In the genomic region with DNA sequence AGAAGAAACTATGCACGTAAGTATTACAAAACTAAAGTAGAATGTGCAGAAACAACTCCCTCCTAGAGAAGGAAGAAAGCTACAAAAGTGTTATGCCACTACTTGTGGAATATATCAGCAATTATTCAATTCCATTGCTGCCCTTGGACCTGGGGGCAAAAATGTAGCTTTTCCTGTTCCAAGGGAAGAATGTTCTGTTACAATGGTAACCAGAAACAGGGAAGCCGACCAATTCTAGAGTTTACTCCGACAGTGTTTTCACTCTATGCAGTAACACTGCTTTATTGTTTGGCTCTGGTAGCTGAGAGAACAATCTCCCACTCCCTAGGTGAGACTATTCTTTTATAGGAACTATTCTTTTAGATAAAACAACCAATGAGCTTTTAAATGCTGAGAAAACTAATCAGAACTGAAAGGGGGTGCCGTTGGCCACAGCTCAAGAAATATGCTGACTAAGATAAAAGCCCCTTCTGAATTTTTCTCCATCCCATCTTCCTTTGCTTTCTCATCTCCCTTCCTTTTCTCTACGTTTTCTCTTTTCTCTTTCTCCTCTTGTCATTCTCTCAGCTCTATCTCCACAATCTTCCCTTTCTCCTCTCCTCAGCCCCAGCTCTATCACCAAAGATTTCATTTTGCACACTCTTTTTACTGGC, we compare ENCODE assay signal across 26 cellular contexts. TPM values are rescaled to one million over a fixed set of nuclear protein-coding genes. Genes with fewer than 3 reads are reported as not detected.
A peak's percentile ranks its signal among the peaks of the same experiment; 100 is the strongest.
DNase-seq lines count a peak whose midpoint lies in the region; ATAC-seq, FAIRE-seq and TF ChIP-seq lines count a peak whose summit lies in the region.
"Had no signal": no experiment of that assay in that cellular context is flagged by ENCODE, and none has a peak within 500 bp of the region (broad histone marks: within the 10 kb centered on the region; RNA-seq: fewer than 3 reads in every experiment).

No MANE protein-coding gene starts in this region.

- peaks cover 0 to 16% (median 0%) of the 10 kb centered on the region in 11 experiments; a peak in 5 of 22 replicates for H3K36me3 ChIP-seq in BLaER1 treated with 17β-estradiol and CSF1 and Interleukin-3, amounts not matched to agents 10 nM and 100 nM
- H3K36me3 ChIP-seq in trophoblast cell (ENCODE audit: control insufficient read depth in 1 of 2, insufficient read depth in 2 of 2, low read length in 2 of 2) (peaks cover 2% of the 10 kb centered on the region in 2 experiments), HAP-1 (replicated peaks) (no peaks in the 10 kb centered on the region)
- H3K36me3 ChIP-seq: BE2C, lower lobe of right lung, neural progenitor cell, tibial artery had no signal

- no peak overlapping the region for H3K18ac ChIP-seq in trophoblast cell (ENCODE audit: low read length)

- H4K20me1 ChIP-seq in BLaER1 treated with 17β-estradiol and CSF1 and Interleukin-3, amounts not matched to agents 10 nM and 100 nM: no peaks in the 10 kb centered on the region

- H2AK5ac ChIP-seq in trophoblast cell (ENCODE audit: low read length): no peak overlapping the region

- no peak overlapping the region for H2BK12ac ChIP-seq in trophoblast cell (ENCODE audit: low read length)

- peak overlapping the region in 8 of 11 experiments; percentile 22 to 99 (median 97); a peak in 12 of 22 replicates for H3K27ac ChIP-seq in BLaER1 treated with 17β-estradiol and CSF1 and Interleukin-3, amounts not matched to agents 10 nM and 100 nM
- H3K27ac ChIP-seq in trophoblast cell (ENCODE audit: low read depth, low read length): peak overlapping the region; percentile 82
- H3K27ac ChIP-seq: lower lobe of right lung, neural progenitor cell, psoas muscle, tibial artery had no signal

- H4K91ac ChIP-seq in trophoblast cell (ENCODE audit: low read depth, low read length): no peak overlapping the region

- H3K4ac ChIP-seq in trophoblast cell (ENCODE audit: low read depth, low read length): no peak overlapping the region

- H3K4me1 ChIP-seq in BLaER1 treated with 17β-estradiol and CSF1 and Interleukin-3, amounts not matched to agents 10 nM and 100 nM: peaks cover 17 to 68% (median 53%) of the 10 kb centered on the region in 10 experiments
- H3K4me1 ChIP-seq in trophoblast cell (ENCODE audit: control insufficient read depth in 1 of 2, insufficient read depth in 2 of 2, low read length in 2 of 2) (peaks cover 21 to 29% of the 10 kb centered on the region in 2 experiments), HAP-1 (no peaks in the 10 kb centered on the region)
- H3K4me1 ChIP-seq: BE2C had no signal

- H2BK5ac ChIP-seq in trophoblast cell (ENCODE audit: low read depth, low read length, poor library complexity): no peak overlapping the region

- DNase-seq in astrocyte of the hippocampus (ENCODE audit: low read depth, low spot score): peak; percentile 37
- DNase-seq in epithelial cell of esophagus (ENCODE audit: low read depth): peak; percentile 44
- peak; percentile 86 to 98 for DNase-seq in trophoblast cell
- no peak for DNase-seq in left cardiac atrium
- no peak for DNase-seq in COR-L47 (lab: John Stamatoyannopoulos, UW)
- no peak for DNase-seq in GM12892 (ENCODE audit: insufficient read length)
- DNase-seq in HAP-1 (ENCODE audit: low spot score in 2 of 2): no peak
- DNase-seq: activated CD4-positive, alpha-beta memory T cell treated with anti-CD3 and anti-CD28 coated beads, Interleukin-2, amount 10 ng/mL, durations not matched to agents 7 days and 5 days; BE2C; islet precursor cell; KG1; lower lobe of right lung; NCI-H1436 treated with DMSO at 0.1 percent for 48 hours; NCI-H446; psoas muscle; RPMI8226; stimulated activated CD4-positive, alpha-beta T cell treated with anti-CD3 and anti-CD28 coated beads, Interleukin-15, amount 100 ng/mL, for 24 hours; stimulated activated naive CD4-positive, alpha-beta T cell treated with Interleukin-2 at 50 U/mL for 16 hours; tibial artery had no signal

- no peak for ATAC-seq in left cardiac atrium
- ATAC-seq: activated CD4-positive, CD25-positive, alpha-beta regulatory T cell treated with anti-CD3 and anti-CD28 coated beads, Interleukin-2, amount 50 U/mL, for 24 hours; activated T-helper 17 cell treated with anti-CD3 and anti-CD28 coated beads, Interleukin-2, amount 50 U/mL, for 72 hours; GM23338; lower lobe of right lung; psoas muscle had no signal

- TF ChIP-seq POLR2A in GM12892 (IDR thresholded peaks at IDR 0.05; ENCODE audit: low read depth, low read length): no peak

- no peak overlapping the region for H3K23ac ChIP-seq in trophoblast cell (ENCODE audit: low read length)

- no peak for FAIRE-seq in GM12892 (lab: Jason Lieb, UNC)
- FAIRE-seq: G401.6 had no signal

- no CpG with 5 or more reads among the region's 5 CpGs for WGBS in trophoblast cell (ENCODE audit: extremely low coverage, insufficient coverage, insufficient read length)

- H3K79me1 ChIP-seq in trophoblast cell (ENCODE audit: low read length): peaks cover 22% of the 10 kb centered on the region

- H2AFZ ChIP-seq in trophoblast cell (ENCODE audit: insufficient read depth, low read length, poor library complexity): no peak overlapping the region
- H2AFZ ChIP-seq: GM23338, neural progenitor cell had no signal

- no peak overlapping the region for H4K8ac ChIP-seq in trophoblast cell (ENCODE audit: low read depth, low read length)

- intact Hi-C loops in left cardiac atrium (cut with DNase I): no loop called here

- TF ChIP-seq CTCF in epithelial cell of esophagus (IDR thresholded peaks at IDR 0.05; ENCODE audit: insufficient read depth, low read depth, low read length, missing control alignments): no peak

- H3K4me2 ChIP-seq in BLaER1 treated with 17β-estradiol and CSF1 and Interleukin-3, amounts not matched to agents 10 nM and 100 nM: peak overlapping the region in 6 of 11 experiments; percentile 10 to 92 (median 87); a peak in 8 of 22 replicates
- peak overlapping the region; percentile 32 for H3K4me2 ChIP-seq in trophoblast cell (ENCODE audit: low read length)
- H3K4me2 ChIP-seq: GM23338, neural progenitor cell had no signal

- H3K14ac ChIP-seq in trophoblast cell (ENCODE audit: low read length): no peak overlapping the region

- H3K79me2 ChIP-seq in trophoblast cell (ENCODE audit: control insufficient read depth, insufficient read depth, low read length, poor library complexity): peaks cover 6% of the 10 kb centered on the region

- H4K12ac ChIP-seq in trophoblast cell (ENCODE audit: low read depth, low read length): no peak overlapping the region

- H3K9me3 ChIP-seq in BLaER1 treated with 17β-estradiol and CSF1 and Interleukin-3, amounts not matched to agents 10 nM and 100 nM (replicated peaks in 1 of 11): peaks cover 0 to 48% (median 0%) of the 10 kb centered on the region in 11 experiments; a peak in 9 of 22 replicates
- H3K9me3 ChIP-seq in trophoblast cell (ENCODE audit: insufficient read depth, low read depth, low read length) (no peaks in the 10 kb centered on the region), HAP-1 (no peaks in the 10 kb centered on the region)
- H3K9me3 ChIP-seq: BE2C, lower lobe of right lung, psoas muscle, tibial artery had no signal

- in situ Hi-C loops in HAP-1 (cut with MboI; ENCODE audit: low sequenced_read_pairs): no loop called here

- no peaks in the 10 kb centered on the region for H3K27me3 ChIP-seq in BLaER1 treated with 17β-estradiol and CSF1 and Interleukin-3, amounts not matched to agents 10 nM and 100 nM
- H3K27me3 ChIP-seq in trophoblast cell (ENCODE audit: insufficient read depth, low read length) (no peaks in the 10 kb centered on the region), HAP-1 (ENCODE audit: low read depth) (no peaks in the 10 kb centered on the region)
- H3K27me3 ChIP-seq: BE2C, neural progenitor cell, tibial artery had no signal

- H2BK120ac ChIP-seq in trophoblast cell (ENCODE audit: insufficient read depth, low read length, poor library complexity): peak overlapping the region; percentile 58

- H3K9ac ChIP-seq in BLaER1 treated with 17β-estradiol and CSF1 and Interleukin-3, amounts not matched to agents 10 nM and 100 nM: no peak overlapping the region
- no peak overlapping the region for H3K9ac ChIP-seq in trophoblast cell (ENCODE audit: low read length)
- H3K9ac ChIP-seq: neural progenitor cell had no signal

- H3K4me3 ChIP-seq in BLaER1 treated with 17β-estradiol and CSF1 and Interleukin-3, amounts not matched to agents 10 nM and 100 nM: no peak overlapping the region
- H3K4me3 ChIP-seq in epithelial cell of esophagus (ENCODE audit: low read length) (no peak overlapping the region), trophoblast cell (ENCODE audit: low read depth, low read length) (no peak overlapping the region), HAP-1 (no peak overlapping the region)
- H3K4me3 ChIP-seq: GM23338, lower lobe of right lung, neural progenitor cell, psoas muscle, tibial artery had no signal

RNA-seq across cellular contexts. Expression of a gene that starts 54.1 kb away (rescaled TPM):
- 49.7 and 52.2 TPM in 2 replicates for polyA plus RNA-seq in trophoblast cell (2013)
- total RNA-seq in left cardiac atrium: 10 to 100 TPM; 44.9 to 66.6 TPM
- not detected for polyA plus RNA-seq in GM12892 (2012; ENCODE audit: missing spikeins)
- total RNA-seq: activated CD4-positive, alpha-beta memory T cell treated with anti-CD3 and anti-CD28 coated beads, Interleukin-2, amount 10 ng/mL, durations not matched to agents 7 days and 5 days; T-helper 1 cell treated with Interleukin-12 subunit alpha and Interleukin-12 subunit beta and Interleukin-4 antibody, amounts not matched to agents 30 ng/mL and 1 ng/mL, for 36 hours had no signal

Comparison
In these comparisons a context has a peak if more than half of its experiments do, and no peak if none do; other contexts are left out.
1. DNase-seq: peak in astrocyte of the hippocampus (single experiment), epithelial cell of esophagus (single experiment) and trophoblast cell (2 of 2); none in left cardiac atrium (single experiment), COR-L47 (single experiment), GM12892 (single experiment) and HAP-1 (0 of 2).